Comparison of ENCODE assay signal across 1 cellular context in the genomic region with DNA sequence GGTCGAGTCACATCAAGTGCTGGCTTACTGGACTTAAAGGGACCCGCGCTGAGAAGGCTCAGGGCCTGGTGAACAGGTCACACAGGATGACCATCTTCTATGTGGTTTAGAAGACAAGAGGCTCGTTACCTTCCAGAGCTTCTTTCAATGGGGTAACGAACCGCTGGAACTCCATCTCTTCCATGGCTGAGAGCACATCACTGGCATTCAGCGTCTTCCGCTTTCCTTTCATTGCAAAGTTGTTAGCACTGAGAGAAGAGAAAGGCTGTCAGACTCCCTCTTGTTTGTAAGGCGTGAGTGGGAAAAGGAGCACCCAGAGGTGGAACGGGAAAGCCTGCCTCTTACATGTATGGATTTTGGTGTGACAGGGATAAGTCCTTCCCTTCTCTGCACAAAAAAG.
TF ChIP-seq lines count a peak whose summit lies in the region.

No MANE protein-coding gene starts in this region.

TF ChIP-seq in liver, 16 proteins besides CTCF, POLR2A, EP300 and RAD21 (continued from another document):
- TF ChIP-seq, protein P1, sequence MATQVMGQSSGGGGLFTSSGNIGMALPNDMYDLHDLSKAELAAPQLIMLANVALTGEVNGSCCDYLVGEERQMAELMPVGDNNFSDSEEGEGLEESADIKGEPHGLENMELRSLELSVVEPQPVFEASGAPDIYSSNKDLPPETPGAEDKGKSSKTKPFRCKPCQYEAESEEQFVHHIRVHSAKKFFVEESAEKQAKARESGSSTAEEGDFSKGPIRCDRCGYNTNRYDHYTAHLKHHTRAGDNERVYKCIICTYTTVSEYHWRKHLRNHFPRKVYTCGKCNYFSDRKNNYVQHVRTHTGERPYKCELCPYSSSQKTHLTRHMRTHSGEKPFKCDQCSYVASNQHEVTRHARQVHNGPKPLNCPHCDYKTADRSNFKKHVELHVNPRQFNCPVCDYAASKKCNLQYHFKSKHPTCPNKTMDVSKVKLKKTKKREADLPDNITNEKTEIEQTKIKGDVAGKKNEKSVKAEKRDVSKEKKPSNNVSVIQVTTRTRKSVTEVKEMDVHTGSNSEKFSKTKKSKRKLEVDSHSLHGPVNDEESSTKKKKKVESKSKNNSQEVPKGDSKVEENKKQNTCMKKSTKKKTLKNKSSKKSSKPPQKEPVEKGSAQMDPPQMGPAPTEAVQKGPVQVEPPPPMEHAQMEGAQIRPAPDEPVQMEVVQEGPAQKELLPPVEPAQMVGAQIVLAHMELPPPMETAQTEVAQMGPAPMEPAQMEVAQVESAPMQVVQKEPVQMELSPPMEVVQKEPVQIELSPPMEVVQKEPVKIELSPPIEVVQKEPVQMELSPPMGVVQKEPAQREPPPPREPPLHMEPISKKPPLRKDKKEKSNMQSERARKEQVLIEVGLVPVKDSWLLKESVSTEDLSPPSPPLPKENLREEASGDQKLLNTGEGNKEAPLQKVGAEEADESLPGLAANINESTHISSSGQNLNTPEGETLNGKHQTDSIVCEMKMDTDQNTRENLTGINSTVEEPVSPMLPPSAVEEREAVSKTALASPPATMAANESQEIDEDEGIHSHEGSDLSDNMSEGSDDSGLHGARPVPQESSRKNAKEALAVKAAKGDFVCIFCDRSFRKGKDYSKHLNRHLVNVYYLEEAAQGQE (IDR thresholded peaks at IDR 0.05), result no peak
- no peak for TF ChIP-seq TAF1 (conservative IDR thresholded peaks at IDR 0.05)
- TF ChIP-seq NR2F2 (IDR thresholded peaks at IDR 0.05), result no peak
- TF ChIP-seq HNF4G (IDR thresholded peaks at IDR 0.05), result no peak
- no peak for TF ChIP-seq HNF4A (conservative IDR thresholded peaks at IDR 0.05)
- TF ChIP-seq, protein P2, sequence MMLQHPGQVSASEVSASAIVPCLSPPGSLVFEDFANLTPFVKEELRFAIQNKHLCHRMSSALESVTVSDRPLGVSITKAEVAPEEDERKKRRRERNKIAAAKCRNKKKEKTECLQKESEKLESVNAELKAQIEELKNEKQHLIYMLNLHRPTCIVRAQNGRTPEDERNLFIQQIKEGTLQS (IDR thresholded peaks at IDR 0.05), result no peak
